Comparison of ENCODE assay signal across 23 cellular contexts in genomic region chr4:7023486-7023885, GRCh38.
"Had no signal": no experiment of that assay in that cellular context is flagged by ENCODE, and none has a peak within 500 bp of the region (broad histone marks: within the 10 kb centered on the region; RNA-seq: fewer than 3 reads in every experiment).

No MANE protein-coding gene starts in this region.

- H3K4me1 Mint-ChIP-seq: activated naive CD4-positive, alpha-beta T cell treated with anti-CD3 and anti-CD28 coated beads, Interleukin-2, amount 10 ng/mL, durations not matched to agents 7 days and 5 days; brain had no signal

- H3K27ac ChIP-seq: esophagus squamous epithelium, gastrocnemius medialis, left ventricle myocardium inferior, thoracic aorta, upper lobe of left lung had no signal

- H3K4me1 ChIP-seq: esophagus squamous epithelium, gastrocnemius medialis, left ventricle myocardium inferior, upper lobe of left lung had no signal

- H3K4me3 Mint-ChIP-seq: activated B cell treated with CpG ODN at 0.5 μM for 24 hours; activated CD4-positive, alpha-beta memory T cell treated with anti-CD3 and anti-CD28 coated beads, Interleukin-2, amount 10 ng/mL, durations not matched to agents 7 days and 5 days; activated CD8-positive, alpha-beta memory T cell treated with anti-CD3 and anti-CD28 coated beads, Interleukin-2, amount 10 ng/mL, durations not matched to agents 7 days and 5 days; activated naive CD4-positive, alpha-beta T cell treated with anti-CD3 and anti-CD28 coated beads, Interleukin-2, amount 10 ng/mL, durations not matched to agents 7 days and 5 days; brain; natural killer cell treated with Interleukin-12 subunit alpha and Interleukin-12 subunit beta and Interleukin-15 and Interleukin-18, amount 100 ng/mL, for 72 hours had no signal

- H3K27me3 Mint-ChIP-seq: activated B cell treated with CpG ODN at 0.5 μM for 24 hours; activated CD4-positive, alpha-beta memory T cell treated with anti-CD3 and anti-CD28 coated beads, Interleukin-2, amount 10 ng/mL, durations not matched to agents 7 days and 5 days; activated CD8-positive, alpha-beta memory T cell treated with anti-CD3 and anti-CD28 coated beads, Interleukin-2, amount 10 ng/mL, durations not matched to agents 7 days and 5 days; activated naive CD4-positive, alpha-beta T cell treated with anti-CD3 and anti-CD28 coated beads, Interleukin-2, amount 10 ng/mL, durations not matched to agents 7 days and 5 days; brain; natural killer cell treated with Interleukin-12 subunit alpha and Interleukin-12 subunit beta and Interleukin-15 and Interleukin-18, amount 100 ng/mL, for 72 hours had no signal

- H3K9me3 ChIP-seq: esophagus squamous epithelium, gastrocnemius medialis, left ventricle myocardium inferior, thoracic aorta, upper lobe of left lung had no signal

- H3K27me3 ChIP-seq: esophagus squamous epithelium, gastrocnemius medialis, upper lobe of left lung had no signal

- ATAC-seq: activated CD8-positive, alpha-beta memory T cell treated with anti-CD3 and anti-CD28 coated beads, Interleukin-2, amount 10 ng/mL, durations not matched to agents 7 days and 5 days; gastrocnemius medialis; sciatic nerve had no signal

- H3K9me3 Mint-ChIP-seq: activated B cell treated with CpG ODN at 0.5 μM for 24 hours; activated CD4-positive, alpha-beta memory T cell treated with anti-CD3 and anti-CD28 coated beads, Interleukin-2, amount 10 ng/mL, durations not matched to agents 7 days and 5 days; activated naive CD4-positive, alpha-beta T cell treated with anti-CD3 and anti-CD28 coated beads, Interleukin-2, amount 10 ng/mL, durations not matched to agents 7 days and 5 days; brain; natural killer cell treated with Interleukin-12 subunit alpha and Interleukin-12 subunit beta and Interleukin-15 and Interleukin-18, amount 100 ng/mL, for 72 hours had no signal

- H3K27ac Mint-ChIP-seq: activated B cell treated with CpG ODN at 0.5 μM for 24 hours; activated CD4-positive, alpha-beta memory T cell treated with anti-CD3 and anti-CD28 coated beads, Interleukin-2, amount 10 ng/mL, durations not matched to agents 7 days and 5 days; activated CD8-positive, alpha-beta memory T cell treated with anti-CD3 and anti-CD28 coated beads, Interleukin-2, amount 10 ng/mL, durations not matched to agents 7 days and 5 days; natural killer cell treated with Interleukin-12 subunit alpha and Interleukin-12 subunit beta and Interleukin-15 and Interleukin-18, amount 100 ng/mL, for 72 hours had no signal

- DNase-seq: activated B cell treated with CpG ODN at 0.5 μM for 24 hours; activated CD4-positive, alpha-beta memory T cell treated with anti-CD3 and anti-CD28 coated beads, Interleukin-2, amount 10 ng/mL, durations not matched to agents 7 days and 5 days; activated CD4-positive, alpha-beta T cell treated with anti-CD3 and anti-CD28 coated beads for 48 hours; activated CD8-positive, alpha-beta memory T cell treated with anti-CD3 and anti-CD28 coated beads, Interleukin-2, amount 10 ng/mL, durations not matched to agents 7 days and 5 days; activated effector memory CD4-positive, alpha-beta T cell treated with anti-CD3 and anti-CD28 coated beads, Interleukin-2, amount 50 U/mL, for 16 hours; activated naive CD4-positive, alpha-beta T cell treated with anti-CD3 and anti-CD28 coated beads, Interleukin-2, amount 10 ng/mL, durations not matched to agents 7 days and 5 days; activated T-cell treated with anti-CD3 and anti-CD28 coated beads for 4 hours; anterior cingulate cortex; caudate nucleus; esophagus squamous epithelium; gastrocnemius medialis; hippocampal formation; left ventricle myocardium inferior; mammary epithelial cell; small intestine; stimulated activated CD4-positive, alpha-beta T cell treated with anti-CD3 and anti-CD28 coated beads, Interleukin-2, amount 100 ng/mL, for 48 hours; stimulated activated naive CD4-positive, alpha-beta T cell; T1000; upper lobe of left lung had no signal

- H3K4me3 ChIP-seq: esophagus squamous epithelium, gastrocnemius medialis, left ventricle myocardium inferior, thoracic aorta, upper lobe of left lung had no signal
